In genomic region chr6:152637422-152638047, GRCh38 we compare ENCODE assay signal across 9 cellular contexts. TPM values are rescaled to one million over a fixed set of nuclear protein-coding genes. Genes with fewer than 3 reads are reported as not detected.
DNase-seq lines count a peak whose midpoint lies in the region; ATAC-seq and TF ChIP-seq lines count a peak whose summit lies in the region.
"Had no signal": no experiment of that assay in that cellular context is flagged by ENCODE, and none has a peak within 500 bp of the region (broad histone marks: within the 10 kb centered on the region; RNA-seq: fewer than 3 reads in every experiment).

No MANE protein-coding gene starts in this region.

- peaks cover 34% of the 10 kb centered on the region for H3K27me3 Mint-ChIP-seq in activated T-helper 17 cell treated with anti-CD3 and anti-CD28 coated beads, Interleukin-2, amount 50 U/mL, for 72 hours

- peak overlapping the region; percentile 93 for H3K4me2 ChIP-seq in GM23248 (ENCODE audit: unreplicated experiment)

- no peaks in the 10 kb centered on the region; the same call in 1 of the 2 replicates for H3K79me2 ChIP-seq in GM23248 (ENCODE audit: insufficient read depth)

- H3K27me3 ChIP-seq in GM23248 (replicated peaks; ENCODE audit: insufficient read depth): no peaks in the 10 kb centered on the region
- peaks cover 44% of the 10 kb centered on the region for H3K27me3 ChIP-seq in iPS-15b (ENCODE audit: control insufficient read depth, insufficient read depth, low read length)
- H3K27me3 ChIP-seq in sigmoid colon: no peaks in the 10 kb centered on the region

- intact Hi-C loops in sigmoid colon (cut with DNase I): loop anchor here (2.0 kb wide), 1 partner anchor 85 kb away; no protein-coding TSS in a partner anchor

- H3K4me1 ChIP-seq in GM23248 (ENCODE audit: insufficient read depth): peaks cover 12% of the 10 kb centered on the region
- H3K4me1 ChIP-seq in iPS-15b (ENCODE audit: control insufficient read depth, insufficient read depth, low read length): no peaks in the 10 kb centered on the region
- H3K4me1 ChIP-seq in sigmoid colon: peaks cover 0 to 20% (median 10%) of the 10 kb centered on the region in 4 donors

- no peak for TF ChIP-seq EP300 in sigmoid colon (IDR thresholded peaks at IDR 0.05)

- no peaks in the 10 kb centered on the region for H4K20me1 ChIP-seq in GM23248 (ENCODE audit: insufficient read depth)

- H3K9ac ChIP-seq in GM23248: peak overlapping the region; percentile 76
- no peak overlapping the region for H3K9ac ChIP-seq in iPS-15b (ENCODE audit: low read depth, low read length)

- no peak for TF ChIP-seq POLR2A in sigmoid colon (IDR thresholded peaks at IDR 0.05)

- H2AFZ ChIP-seq in GM23248: peak overlapping the region; percentile 98

- 0 out of 2 replicates have a peak, but pooled peaks cover 9% of the 10 kb centered on the region for H3F3A ChIP-seq in GM23248 (ENCODE audit: insufficient read depth)

- WGBS in GM23248 (ENCODE audit: low coverage in 1 of 2, low lambda C conversion rate in 2 of 2, missing lambda C conversion rate in 2 of 2), 2 experiments: 12% methylated on average over 8 of the region's 8 CpGs
- 31 to 41% methylated on average over 8 of the region's 8 CpGs for WGBS in sigmoid colon, 2 donors

- no peaks in the 10 kb centered on the region for H3K36me3 Mint-ChIP-seq in activated T-helper 17 cell treated with anti-CD3 and anti-CD28 coated beads, Interleukin-2, amount 50 U/mL, for 72 hours (ENCODE audit: low read depth)

- H3K4me3 Mint-ChIP-seq in activated T-helper 17 cell treated with anti-CD3 and anti-CD28 coated beads, Interleukin-2, amount 50 U/mL, for 72 hours: peak overlapping the region; percentile 35

- H3K9me3 Mint-ChIP-seq in activated T-helper 17 cell treated with anti-CD3 and anti-CD28 coated beads, Interleukin-2, amount 50 U/mL, for 72 hours: no peaks in the 10 kb centered on the region

- in situ Hi-C loops in GM23248 (cut with MboI): no loop called here

- peak overlapping the region; percentile 87 for H3K4me3 ChIP-seq in GM23248
- H3K4me3 ChIP-seq in iPS-15b (ENCODE audit: low read depth, low read length): peak overlapping the region; percentile 88
- H3K4me3 ChIP-seq in sigmoid colon: peak overlapping the region; percentile 40 to 77 (median 64)
- H3K4me3 ChIP-seq: GM12878 had no signal

- H3K9me2 ChIP-seq in GM23248 (ENCODE audit: insufficient read depth): no peaks in the 10 kb centered on the region

- H3K27ac Mint-ChIP-seq in activated T-helper 17 cell treated with anti-CD3 and anti-CD28 coated beads, Interleukin-2, amount 50 U/mL, for 72 hours: no peak overlapping the region

- no peak for TF ChIP-seq CTCF in sigmoid colon (IDR thresholded peaks at IDR 0.05)

- ATAC-seq in activated T-helper 17 cell treated with anti-CD3 and anti-CD28 coated beads, Interleukin-2, amount 50 U/mL, for 72 hours (replicated peaks): no peak
- no peak for ATAC-seq in stimulated activated naive CD8-positive, alpha-beta T cell treated with anti-CD3 and anti-CD28 coated beads, Interleukin-15, Interleukin-2, amounts not matched to agents 100 U/mL and 50 U/mL, for 24 hours
- ATAC-seq in HG03175 (IDR thresholded peaks at IDR 0.05; ENCODE audit: unreplicated experiment): no peak

- no peak overlapping the region for H3K27ac ChIP-seq in GM23248
- H3K27ac ChIP-seq in sigmoid colon: peak overlapping the region in 2 of 4 donors; percentile 72 to 80

- no peaks in the 10 kb centered on the region for H3K9me3 ChIP-seq in GM23248 (ENCODE audit: low read depth)
- no peaks in the 10 kb centered on the region for H3K9me3 ChIP-seq in iPS-15b (ENCODE audit: control insufficient read depth, insufficient read depth, low read length)
- H3K9me3 ChIP-seq in sigmoid colon: no peaks in the 10 kb centered on the region

- H3K36me3 ChIP-seq in GM23248 (ENCODE audit: low read depth): no peaks in the 10 kb centered on the region
- no peaks in the 10 kb centered on the region for H3K36me3 ChIP-seq in iPS-15b (ENCODE audit: control insufficient read depth, insufficient read depth, low read length)
- no peaks in the 10 kb centered on the region for H3K36me3 ChIP-seq in sigmoid colon

- H3K4me1 Mint-ChIP-seq in activated T-helper 17 cell treated with anti-CD3 and anti-CD28 coated beads, Interleukin-2, amount 50 U/mL, for 72 hours: peaks cover 5% of the 10 kb centered on the region

- DNase-seq in GM23248 (peak; percentile 32), sigmoid colon (no peak), NCI-H446 treated with DMSO at 0.1 percent for 48 hours (lab: John Stamatoyannopoulos, UW) (no peak)
- DNase-seq in stimulated activated naive CD8-positive, alpha-beta T cell treated with anti-CD3 and anti-CD28 coated beads, Interleukin-15, Interleukin-2, amounts not matched to agents 100 U/mL and 50 U/mL, for 24 hours: no peak
- DNase-seq in activated CD8-positive, alpha-beta memory T cell treated with anti-CD3 and anti-CD28 coated beads for 24 hours: no peak

RNA-seq across cellular contexts. Expression of gene SYNE1, which starts 0.4 kb away (rescaled TPM):
- 95.4 and 129 TPM in 2 replicates for total RNA-seq in GM23248 (2014; rRNA removed; shearing (Covaris generic))
- polyA plus RNA-seq in GM23248 (2016; fragmentation: Nextera tagmentation; extraction: Ambion mirVana) (27.1 and 29.2 TPM in 2 replicates), sigmoid colon (10 to 100 TPM in 2 of 3 donors, 1 to 10 TPM in 1; 7.2 to 27.4 (median 12.0) TPM)
- total RNA-seq in activated T-helper 17 cell treated with anti-CD3 and anti-CD28 coated beads, Interleukin-2, amount 50 U/mL, for 72 hours: 10 to 100 TPM; 26.0 to 46.7 TPM
- 100 to 1,000 TPM in 3 of 4 donors, 10 to 100 TPM in 1; 86.4 to 203 (median 130) TPM for total RNA-seq in sigmoid colon
